In the genomic region with DNA sequence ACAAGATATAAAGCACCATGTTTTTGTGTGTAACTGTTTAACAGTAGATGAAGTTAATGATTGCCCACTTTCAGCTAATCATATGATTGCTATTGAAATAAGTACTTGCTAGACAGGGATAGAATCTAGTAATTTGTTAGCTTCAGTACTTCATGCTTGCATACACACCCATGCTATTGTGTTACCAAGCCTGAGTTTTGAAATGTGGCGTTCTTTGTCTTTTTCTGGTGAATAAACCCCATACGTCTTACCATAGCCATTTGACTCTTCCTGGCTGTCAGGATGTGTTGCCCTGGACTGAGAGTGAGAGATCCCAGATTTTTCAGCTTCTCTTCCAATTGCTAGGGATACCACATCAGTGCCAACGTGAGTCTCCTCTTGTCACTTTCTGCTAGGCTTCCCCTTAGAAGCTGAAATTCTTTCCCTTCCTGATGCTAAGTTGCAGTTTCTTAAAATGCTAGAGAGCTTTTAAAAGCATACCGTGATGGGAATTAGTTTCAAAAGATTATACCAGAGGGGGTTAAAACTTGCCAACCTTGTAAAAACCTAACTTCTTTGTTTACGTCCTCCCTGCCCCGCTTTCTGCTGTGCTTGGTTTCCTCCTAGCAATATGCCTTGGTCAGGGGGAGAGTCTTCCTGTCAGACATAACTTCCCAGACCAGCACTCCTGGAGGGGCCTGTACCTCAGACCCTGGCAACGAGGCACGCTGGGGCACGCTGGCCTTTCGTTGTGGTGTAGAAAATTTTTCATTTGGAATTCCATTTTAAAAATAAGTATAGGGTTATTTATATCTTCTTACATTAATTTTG, we compare ENCODE assay signal across 1 cellular context.
TF ChIP-seq lines count a peak whose summit lies in the region.

No MANE protein-coding gene starts in this region.

TF ChIP-seq in GM23338, 12 proteins besides CTCF, POLR2A, EP300 and RAD21 (continued from another document):
- TF ChIP-seq ZNF462 (CRISPR knock-in tag; IDR thresholded peaks at IDR 0.05), result no peak
- TF ChIP-seq NANOG (IDR thresholded peaks at IDR 0.05; ENCODE audit: borderline replicate concordance), result no peak
- no peak for TF ChIP-seq POLR2AphosphoS5 (IDR thresholded peaks at IDR 0.05; ENCODE audit: low read depth)
TF ChIP-seq in GM23338: peak in this region for 0.
